ENCODE assay signal across 10 cellular contexts in genomic region chr16:369275-369865, GRCh38. TPM values are rescaled to one million over a fixed set of nuclear protein-coding genes. Genes with fewer than 3 reads are reported as not detected.
DNase-seq lines count a peak whose midpoint lies in the region; ATAC-seq, FAIRE-seq and TF ChIP-seq lines count a peak whose summit lies in the region.
"Had no signal": no experiment of that assay in that cellular context is flagged by ENCODE, and none has a peak within 500 bp of the region (broad histone marks: within the 10 kb centered on the region; RNA-seq: fewer than 3 reads in every experiment).

No MANE protein-coding gene starts in this region.

- H3K27ac Mint-ChIP-seq in CD4-positive, CD25-positive, alpha-beta regulatory T cell = peak overlapping the region; percentile 15 to 47 (median 38)
- no peak overlapping the region for H3K27ac Mint-ChIP-seq in neural crest cell (ENCODE audit: unreplicated experiment)

- ATAC-seq in CD4-positive, CD25-positive, alpha-beta regulatory T cell (ENCODE audit: low read depth in 2 of 2) = no peak

- no peaks in the 10 kb centered on the region for H3K27me3 Mint-ChIP-seq in CD4-positive, CD25-positive, alpha-beta regulatory T cell
- peaks cover 4% of the 10 kb centered on the region for H3K27me3 Mint-ChIP-seq in neural crest cell (ENCODE audit: low read depth)

- no peaks in the 10 kb centered on the region for H3K9me3 ChIP-seq in CD4-positive, CD25-positive, alpha-beta regulatory T cell (ENCODE audit: control insufficient read depth in 2 of 2, low read length in 2 of 2)
- H3K9me3 ChIP-seq in HUES64 (ENCODE audit: insufficient read depth, low read depth, low read length) = no peaks in the 10 kb centered on the region

- H3K4me3 ChIP-seq in CD4-positive, CD25-positive, alpha-beta regulatory T cell (ENCODE audit: low read depth, low read length) = no peak overlapping the region
- peak overlapping the region; percentile 59 for H3K4me3 ChIP-seq in HUES64 (ENCODE audit: low read length)
- H3K4me3 ChIP-seq in bronchial epithelial cell (ENCODE audit: low read depth, low read length) = peak overlapping the region; percentile 40

- peaks cover 12% of the 10 kb centered on the region for H3K36me3 Mint-ChIP-seq in CD4-positive, CD25-positive, alpha-beta regulatory T cell
- H3K36me3 Mint-ChIP-seq in neural crest cell (ENCODE audit: low read depth) = no peaks in the 10 kb centered on the region

- H3K9ac ChIP-seq in HUES64 (ENCODE audit: low read depth, low read length) = peak overlapping the region; percentile 60; the same call in 1 of the 2 replicates

- H3K9me3 Mint-ChIP-seq in CD4-positive, CD25-positive, alpha-beta regulatory T cell = no peaks in the 10 kb centered on the region
- H3K9me3 Mint-ChIP-seq in neural crest cell = no peaks in the 10 kb centered on the region

- peaks cover 26% of the 10 kb centered on the region for H3K36me3 ChIP-seq in CD4-positive, CD25-positive, alpha-beta regulatory T cell (ENCODE audit: control insufficient read depth, insufficient read depth, low read length)
- H3K36me3 ChIP-seq in HUES64 (ENCODE audit: insufficient read depth, low read length) (peaks cover 55% of the 10 kb centered on the region), bronchial epithelial cell (ENCODE audit: control insufficient read depth, insufficient read depth, low read length) (peaks cover 7% of the 10 kb centered on the region)

- H3K4me1 Mint-ChIP-seq in CD4-positive, CD25-positive, alpha-beta regulatory T cell = peaks cover 0 to 24% (median 8%) of the 10 kb centered on the region in 4 donors
- peaks cover 9% of the 10 kb centered on the region for H3K4me1 Mint-ChIP-seq in neural crest cell

- no peaks in the 10 kb centered on the region for H3K27me3 ChIP-seq in CD4-positive, CD25-positive, alpha-beta regulatory T cell (ENCODE audit: control insufficient read depth, insufficient read depth, low read length)
- H3K27me3 ChIP-seq in HUES64 (ENCODE audit: insufficient read depth, low read length) = no peaks in the 10 kb centered on the region
- no peaks in the 10 kb centered on the region for H3K27me3 ChIP-seq in bronchial epithelial cell (ENCODE audit: control insufficient read depth, insufficient read depth, low read length)

- peak overlapping the region; percentile 70 to 84 (median 81) for H3K4me3 Mint-ChIP-seq in CD4-positive, CD25-positive, alpha-beta regulatory T cell
- peak overlapping the region; percentile 84 for H3K4me3 Mint-ChIP-seq in neural crest cell

- H3K27ac ChIP-seq in CD4-positive, CD25-positive, alpha-beta regulatory T cell (ENCODE audit: insufficient read depth, low read length, poor library complexity, severe bottlenecking) = no peak overlapping the region
- no peak overlapping the region for H3K27ac ChIP-seq in HUES64 (ENCODE audit: low read depth, low read length)

- TF ChIP-seq CTCF in bronchial epithelial cell (IDR thresholded peaks at IDR 0.05; ENCODE audit: insufficient read depth, low read length, severe bottlenecking) (no peak), neural crest cell (conservative IDR thresholded peaks at IDR 0.05) (no peak)

- FAIRE-seq in bronchial epithelial cell (lab: Jason Lieb, UNC) = no peak
- FAIRE-seq: frontal cortex had no signal

- no peak for DNase-seq in CD4-positive, CD25-positive, alpha-beta regulatory T cell
- no peak for DNase-seq in bronchial epithelial cell (ENCODE audit: low read depth)
- DNase-seq in neural crest cell (ENCODE audit: low read depth, low spot score) = no peak
- DNase-seq in NCI-H146 treated with DMSO at 0.1 percent for 48 hours (lab: John Stamatoyannopoulos, UW; ENCODE audit: unreplicated experiment) = no peak
- no peak for DNase-seq in NCI-H1930 (lab: John Stamatoyannopoulos, UW)
- DNase-seq in NCI-H2081 treated with DMSO at 0.1 percent for 48 hours (lab: John Stamatoyannopoulos, UW) = no peak
- DNase-seq in iPS-NIHi7 (ENCODE audit: extremely low spot score) = no peak
- DNase-seq: NCI-H345 had no signal

- 88% methylated on average over 20 of the region's 20 CpGs for WGBS in HUES64

- H3K4me1 ChIP-seq in CD4-positive, CD25-positive, alpha-beta regulatory T cell (ENCODE audit: control insufficient read depth, insufficient read depth, low read length, poor library complexity, severe bottlenecking) = peaks cover 16% of the 10 kb centered on the region
- H3K4me1 ChIP-seq in HUES64 (ENCODE audit: insufficient read depth, low read length) = peaks cover 6% of the 10 kb centered on the region

RNA-seq across cellular contexts. Expression of gene MRPL28, which starts 1.0 kb away (rescaled TPM):
- 37.8 TPM for total RNA-seq in CD4-positive, CD25-positive, alpha-beta regulatory T cell
- 100 to 1,000 TPM in 1 of 4 donors, 10 to 100 TPM in 3; 63.0 to 109 (median 85.2) TPM for polyA plus RNA-seq in CD4-positive, CD25-positive, alpha-beta regulatory T cell
- 82.0 TPM for polyA plus RNA-seq in HUES64 (2013, experiment 1 of 2)
- polyA plus RNA-seq in HUES64 (2013, experiment 2 of 2) = 77.9 TPM
- total RNA-seq in bronchial epithelial cell (104 and 113 TPM in 2 replicates), neural crest cell (80.4 and 84.6 TPM in 2 replicates)

RNA-seq across cellular contexts. Expression of gene PGAP6, which starts 12.4 kb away (rescaled TPM):
- total RNA-seq in CD4-positive, CD25-positive, alpha-beta regulatory T cell = 71.4 TPM
- polyA plus RNA-seq in CD4-positive, CD25-positive, alpha-beta regulatory T cell = 10 to 100 TPM in 3 of 4 donors, 1 to 10 TPM in 1; 7.8 to 45.3 (median 32.2) TPM
- polyA plus RNA-seq in HUES64 (2013, experiment 1 of 2) = 50.5 TPM
- polyA plus RNA-seq in HUES64 (2013, experiment 2 of 2) = 61.3 TPM
- total RNA-seq in bronchial epithelial cell (44.2 and 46.3 TPM in 2 replicates), neural crest cell (56.4 and 62.0 TPM in 2 replicates)

RNA-seq across cellular contexts. Expression of gene AXIN1, which starts 16.8 kb away (rescaled TPM):
- total RNA-seq in CD4-positive, CD25-positive, alpha-beta regulatory T cell = 45.2 TPM
- 1 to 10 TPM; 1.1 to 2.9 (median 1.4) TPM for polyA plus RNA-seq in CD4-positive, CD25-positive, alpha-beta regulatory T cell
- 23.7 TPM for polyA plus RNA-seq in HUES64 (2013, experiment 1 of 2)
- 22.8 TPM for polyA plus RNA-seq in HUES64 (2013, experiment 2 of 2)
- total RNA-seq in bronchial epithelial cell (49.0 and 49.5 TPM in 2 replicates), neural crest cell (36.4 and 38.2 TPM in 2 replicates)

RNA-seq across cellular contexts. Expression of gene NME4, which starts 27.6 kb away (rescaled TPM):
- total RNA-seq in CD4-positive, CD25-positive, alpha-beta regulatory T cell = 6.7 TPM
- polyA plus RNA-seq in CD4-positive, CD25-positive, alpha-beta regulatory T cell = 10 to 100 TPM; 16.2 to 29.8 (median 23.1) TPM
- polyA plus RNA-seq in HUES64 (2013, experiment 1 of 2) = 240 TPM
- 284 TPM for polyA plus RNA-seq in HUES64 (2013, experiment 2 of 2)
- total RNA-seq in bronchial epithelial cell (35.3 and 64.0 TPM in 2 replicates), neural crest cell (233 and 254 TPM in 2 replicates)

RNA-seq across cellular contexts. Expression of gene DECR2, which starts 32.3 kb away (rescaled TPM):
- 4.8 TPM for total RNA-seq in CD4-positive, CD25-positive, alpha-beta regulatory T cell
- polyA plus RNA-seq in CD4-positive, CD25-positive, alpha-beta regulatory T cell = 1 to 10 TPM; 2.2 to 4.5 (median 2.7) TPM
- 12.8 TPM for polyA plus RNA-seq in HUES64 (2013, experiment 1 of 2)
- polyA plus RNA-seq in HUES64 (2013, experiment 2 of 2) = 15.0 TPM
- total RNA-seq in bronchial epithelial cell = 3.7 and 7.6 TPM in 2 replicates
- total RNA-seq in neural crest cell = 22.4 and 25.7 TPM in 2 replicates
